Comparison of ENCODE assay signal across 14 cellular contexts in the genomic region with DNA sequence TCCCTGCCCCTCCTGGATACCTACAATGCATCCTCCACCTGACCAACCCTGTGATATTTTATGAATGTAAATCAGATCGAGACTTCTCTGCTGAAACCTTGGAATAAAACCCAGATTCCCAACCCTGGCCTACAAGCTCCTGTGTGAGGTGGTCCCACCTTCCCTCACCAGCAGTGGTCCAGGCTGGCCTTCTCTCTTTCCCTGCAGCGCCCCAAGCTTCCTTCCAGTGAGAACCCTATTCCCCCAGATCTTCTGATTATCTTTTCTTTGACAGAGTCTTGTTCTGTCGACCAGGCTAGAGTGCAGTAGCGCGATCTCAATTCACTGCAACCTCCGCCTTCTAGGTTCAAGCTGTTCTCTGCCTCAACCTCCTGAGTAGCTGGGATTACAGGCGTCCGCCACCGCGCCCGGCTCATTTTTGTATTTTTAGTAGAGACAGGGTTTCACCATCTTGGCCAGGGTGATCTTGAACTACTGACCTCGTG. TPM values are rescaled to one million over a fixed set of nuclear protein-coding genes. Genes with fewer than 3 reads are reported as not detected.
DNase-seq lines count a peak whose midpoint lies in the region; ATAC-seq and TF ChIP-seq lines count a peak whose summit lies in the region.
"Had no signal": no experiment of that assay in that cellular context is flagged by ENCODE, and none has a peak within 500 bp of the region (broad histone marks: within the 10 kb centered on the region; RNA-seq: fewer than 3 reads in every experiment).

No MANE protein-coding gene starts in this region.

- H3K27me3 ChIP-seq in Peyer's patch (no peaks in the 10 kb centered on the region), hepatocyte (no peaks in the 10 kb centered on the region), spleen (replicated peaks in 1 of 7) (peaks cover 0 to 12% (median 0%) of the 10 kb centered on the region in 7 donors)
- H3K27me3 ChIP-seq: dorsolateral prefrontal cortex had no signal

- peaks cover 0 to 27% (median 3%) of the 10 kb centered on the region in 4 donors for H3K4me1 ChIP-seq in Peyer's patch
- H3K4me1 ChIP-seq in hepatocyte (ENCODE audit: insufficient read depth) = peaks cover 18% of the 10 kb centered on the region
- H3K4me1 ChIP-seq in spleen = peaks cover 23 to 51% (median 35%) of the 10 kb centered on the region in 6 donors

- peak; percentile 56 for DNase-seq in activated effector memory CD4-positive, alpha-beta T cell treated with anti-CD3 and anti-CD28 coated beads, Interleukin-2, amount 50 U/mL, for 16 hours
- no peak for DNase-seq in activated effector memory CD4-positive, alpha-beta T cell treated with Interleukin-2 at 50 U/mL for 16 hours
- peak in 1 of 3 donors; percentile 34 for DNase-seq in Peyer's patch
- DNase-seq in hepatocyte (ENCODE audit: low spot score) = no peak
- no peak for DNase-seq in spleen
- no peak for DNase-seq in DMS53 treated with DMSO at 0.1 percent for 48 hours (lab: John Stamatoyannopoulos, UW; ENCODE audit: unreplicated experiment)
- no peak for DNase-seq in OCI-M1 (lab: John Stamatoyannopoulos, UW)
- DNase-seq: NCI-H1105 treated with DMSO at 0.1 percent for 48 hours, psoas muscle had no signal

- H3K79me2 ChIP-seq in hepatocyte = peaks cover 35% of the 10 kb centered on the region

- intact Hi-C loops in spleen (cut with DNase I; ENCODE audit: low total_unique reads) = no loop called here

- no peak for ATAC-seq in HG03045 (IDR thresholded peaks at IDR 0.05; ENCODE audit: unreplicated experiment)

- H3K9me3 ChIP-seq in Peyer's patch = no peaks in the 10 kb centered on the region
- H3K9me3 ChIP-seq in hepatocyte (ENCODE audit: low read depth) = no peaks in the 10 kb centered on the region
- H3K9me3 ChIP-seq in spleen = no peaks in the 10 kb centered on the region
- H3K9me3 ChIP-seq: mucosa of descending colon, psoas muscle, thoracic aorta had no signal

- no peak for TF ChIP-seq CTCF in Peyer's patch (IDR thresholded peaks at IDR 0.05)
- no peak for TF ChIP-seq CTCF in hepatocyte (IDR thresholded peaks at IDR 0.05; ENCODE audit: poor library complexity)
- TF ChIP-seq CTCF in spleen (IDR thresholded peaks at IDR 0.05 in 8 of 11, conservative IDR thresholded peaks at IDR 0.05 in 3 of 11) = no peak

- H4K20me1 ChIP-seq in hepatocyte (ENCODE audit: insufficient read depth, poor library complexity, severe bottlenecking) = peaks cover 13% of the 10 kb centered on the region

- TF ChIP-seq POLR2A in Peyer's patch (IDR thresholded peaks at IDR 0.05) = no peak
- TF ChIP-seq POLR2A in spleen (IDR thresholded peaks at IDR 0.05) = no peak

- WGBS in hepatocyte (ENCODE audit: low lambda C conversion rate, missing lambda C conversion rate) = 97% methylated on average over 12 of the region's 12 CpGs
- 93 to 97% (median 95%) methylated on average over 12 of the region's 12 CpGs for WGBS in spleen, 5 donors

- H3K27ac ChIP-seq in Peyer's patch = peak overlapping the region in 3 of 4 donors; percentile 84 to 95 (median 91)
- peak overlapping the region; percentile 100 for H3K27ac ChIP-seq in hepatocyte
- H3K27ac ChIP-seq in spleen = peak overlapping the region in 6 of 8 donors; percentile 13 to 95 (median 70)
- H3K27ac ChIP-seq: psoas muscle, thoracic aorta, VCaP had no signal

- no peak overlapping the region for H3K4me3 ChIP-seq in Peyer's patch
- no peak overlapping the region for H3K4me3 ChIP-seq in hepatocyte
- H3K4me3 ChIP-seq in spleen = no peak overlapping the region
- H3K4me3 ChIP-seq: mucosa of descending colon had no signal

- H3K9me2 ChIP-seq in hepatocyte (replicated peaks; ENCODE audit: insufficient read depth) = no peaks in the 10 kb centered on the region

- no peak overlapping the region for H2AFZ ChIP-seq in hepatocyte

- peak overlapping the region; percentile 88 for H3K4me2 ChIP-seq in hepatocyte

- H3K36me3 ChIP-seq in Peyer's patch = no peaks in the 10 kb centered on the region
- no peaks in the 10 kb centered on the region for H3K36me3 ChIP-seq in hepatocyte (replicated peaks; ENCODE audit: insufficient read depth, low read depth)
- no peaks in the 10 kb centered on the region for H3K36me3 ChIP-seq in spleen
- H3K36me3 ChIP-seq: thoracic aorta had no signal

RNA-seq across cellular contexts. Expression of a gene that starts 2.5 kb away (rescaled TPM):
- total RNA-seq in Peyer's patch = 100 to 1,000 TPM in 1 of 4 donors, 10 to 100 TPM in 3; 37.1 to 124 (median 58.8) TPM
- 47.1 and 77.2 TPM in 2 replicates for total RNA-seq in hepatocyte
- polyA plus RNA-seq in hepatocyte = 32.7 and 34.1 TPM in 2 replicates
- 100 to 1,000 TPM in 2 of 7 donors, 10 to 100 TPM in 5; 74.2 to 154 (median 92.6) TPM for total RNA-seq in spleen
- polyA plus RNA-seq in spleen = 1 to 10 TPM; 2.5 to 4.2 (median 2.8) TPM
